In the genomic region with DNA sequence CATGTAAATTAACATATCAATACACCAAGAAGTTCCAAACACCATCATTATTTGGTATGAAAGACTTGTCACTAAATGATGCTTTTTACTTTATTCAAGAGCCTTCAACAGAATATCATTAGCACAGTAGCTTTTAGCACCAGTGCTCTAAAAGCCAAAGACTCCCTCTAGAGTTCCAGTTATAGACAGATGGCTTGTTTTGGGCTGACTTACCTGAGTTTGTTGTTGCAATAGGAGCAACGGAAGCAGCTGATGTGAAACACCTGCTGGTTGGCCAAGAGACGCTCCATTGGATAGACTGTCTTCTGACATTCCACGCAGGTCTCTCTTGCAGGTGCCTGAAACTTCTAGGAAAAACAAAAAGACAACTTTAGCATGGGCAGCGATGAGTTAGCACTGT, we compare ENCODE assay signal across 18 cellular contexts. TPM values are rescaled to one million over a fixed set of nuclear protein-coding genes. Genes with fewer than 3 reads are reported as not detected.
A peak's percentile ranks its signal among the peaks of the same experiment; 100 is the strongest.
DNase-seq lines count a peak whose midpoint lies in the region; ATAC-seq and TF ChIP-seq lines count a peak whose summit lies in the region.
"Had no signal": no experiment of that assay in that cellular context is flagged by ENCODE, and none has a peak within 500 bp of the region (broad histone marks: within the 10 kb centered on the region; RNA-seq: fewer than 3 reads in every experiment).

No MANE protein-coding gene starts in this region.

- H3K36me3 Mint-ChIP-seq in HFFc6 (ENCODE audit: low read depth), result peaks cover 64% of the 10 kb centered on the region
- H3K36me3 Mint-ChIP-seq: IgD-negative memory B cell had no signal

- H3K4me3 Mint-ChIP-seq in HFFc6, result no peak overlapping the region
- H3K4me3 Mint-ChIP-seq: CD8-positive, alpha-beta memory T cell; IgD-negative memory B cell had no signal

- peaks cover 2% of the 10 kb centered on the region for H3K27me3 Mint-ChIP-seq in HFFc6 (ENCODE audit: insufficient read depth)
- H3K27me3 Mint-ChIP-seq: CD8-positive, alpha-beta memory T cell; IgD-negative memory B cell had no signal

- peak overlapping the region; percentile 58; the same call in 1 of the 2 replicates for H3K27ac Mint-ChIP-seq in HFFc6
- H3K27ac Mint-ChIP-seq: IgD-negative memory B cell had no signal

- in situ Hi-C loops in G401 (cut with HindIII; ENCODE audit: low sequenced_read_pairs), result no loop called here

- peaks cover 32% of the 10 kb centered on the region for H3K4me1 Mint-ChIP-seq in HFFc6 (ENCODE audit: low read depth)

- DNase-seq in G401 (ENCODE audit: low spot score) (peak; percentile 73), HFFc6 (no peak), RPMI8226 (peak; percentile 43), epithelial cell of prostate (ENCODE audit: low read depth, low spot score) (no peak), DMS 273 (lab: John Stamatoyannopoulos, UW; ENCODE audit: unreplicated experiment) (no peak)
- DNase-seq in stimulated activated CD4-positive, alpha-beta T cell treated with anti-CD3 and anti-CD28 coated beads, Interleukin-4, amount 100 ng/mL, for 4 hours, result no peak
- DNase-seq: CD8-positive, alpha-beta memory T cell; H7; Karpas-422; NCI-H1048; NCI-H1436; NCI-H1930; NCI-H748 treated with DMSO at 0.1 percent for 48 hours; NK-92 treated with Interleukin-12 subunit alpha and Interleukin-12 subunit beta, amount 100 ng/mL, for 24 hours; SHP77 had no signal

- ATAC-seq in GM21381 (IDR thresholded peaks at IDR 0.05; ENCODE audit: unreplicated experiment), result no peak

- H3K27ac ChIP-seq in epithelial cell of prostate, result peak overlapping the region; percentile 15
- H3K27ac ChIP-seq: SK-N-MC had no signal

- no peak for TF ChIP-seq CTCF in HFFc6 (IDR thresholded peaks at IDR 0.05)

- H3K9me3 Mint-ChIP-seq in HFFc6, result no peaks in the 10 kb centered on the region
- H3K9me3 Mint-ChIP-seq: CD8-positive, alpha-beta memory T cell; IgD-negative memory B cell had no signal

RNA-seq across cellular contexts. Expression of gene CERS5, which starts 14.5 kb away (rescaled TPM):
- total RNA-seq in G401 (2014; rRNA removed; shearing (Covaris generic)), result 51.0 and 56.0 TPM in 2 replicates
- 10 to 100 TPM; 48.0 to 69.3 (median 60.3) TPM for total RNA-seq in HFFc6 (2021; fragmentation: NEBNext Ultra II Directional; extraction: Animal tissue kit (Norgen Biotek cat#: 25700))

Comparison
In these comparisons a context has a peak if more than half of its experiments do, and no peak if none do; other contexts are left out.
1. DNase-seq: peak in G401 (single experiment) and RPMI8226 (single experiment); none in HFFc6 (single experiment), epithelial cell of prostate (single experiment), DMS 273 (single experiment) and stimulated activated CD4-positive, alpha-beta T cell treated with anti-CD3 and anti-CD28 coated beads, Interleukin-4, amount 100 ng/mL, for 4 hours (0 of 2).